In genomic region chr5:32174011-32174866, GRCh38 we compare ENCODE assay signal across 1 cellular context.
TF ChIP-seq lines count a peak whose summit lies in the region.

Gene GOLPH3, minus strand, starts transcription at chr5:32174319. Its CDS starts 285 bp downstream, at chr5:32174034.

TF ChIP-seq in K562, 482 proteins besides CTCF, POLR2A, EP300 and RAD21 (continued from another document and continues in another):
- TF ChIP-seq RERE (CRISPR knock-in tag; IDR thresholded peaks at IDR 0.05; ENCODE audit: borderline replicate concordance) (peak; percentile 78; the same call in 1 of the 2 replicates), ZNF431 (CRISPR knock-in tag; IDR thresholded peaks at IDR 0.05) (peak; percentile 88), ETS1 (conservative IDR thresholded peaks at IDR 0.05; ENCODE audit: control insufficient read depth, low read depth, low read length) (peak; percentile 89), FOXJ3 (CRISPR knock-in tag; IDR thresholded peaks at IDR 0.05) (no peak), SOX6 (IDR thresholded peaks at IDR 0.05) (peak; percentile 23; the same call in 1 of the 2 replicates), ZNF830 (CRISPR knock-in tag; IDR thresholded peaks at IDR 0.05) (0 out of 2 replicates have a peak, but pooled peaks have one; percentile 40), YY1 (IDR thresholded peaks at IDR 0.05; ENCODE audit: borderline replicate concordance in 1 of 3, control insufficient read depth in 1 of 3, extremely low read depth in 1 of 3, insufficient read depth in 3 of 3, insufficient read length in 1 of 3, insufficient replicate concordance in 2 of 3, low read depth in 1 of 3, low read length in 2 of 3) (peak; percentile 96 to 99 (median 98)), SUPT5H (IDR thresholded peaks at IDR 0.05) (peak; percentile 98), MAZ (CRISPR knock-in tag; conservative IDR thresholded peaks at IDR 0.05 in 1 of 2, IDR thresholded peaks at IDR 0.05 in 1 of 2) (peak; percentile 62 to 80), ARHGAP35 (IDR thresholded peaks at IDR 0.05; ENCODE audit: partially characterized antibody) (no peak), ZBTB5 (IDR thresholded peaks at IDR 0.05) (peak; percentile 59; the same call in 1 of the 2 replicates), ZNF668 (CRISPR knock-in tag; IDR thresholded peaks at IDR 0.05) (no peak), TRIM25 (IDR thresholded peaks at IDR 0.05; ENCODE audit: borderline replicate concordance) (0 out of 2 replicates have a peak, but pooled peaks have one; percentile 18), NR3C1 (CRISPR knock-in tag; IDR thresholded peaks at IDR 0.05) (0 out of 2 replicates have a peak, but pooled peaks have one; percentile 7), MAFF (IDR thresholded peaks at IDR 0.05; ENCODE audit: low read length) (no peak), ZNF277 (CRISPR knock-in tag; IDR thresholded peaks at IDR 0.05; ENCODE audit: borderline replicate concordance) (no peak), NKRF (IDR thresholded peaks at IDR 0.05; ENCODE audit: borderline replicate concordance) (peak; percentile 62; the same call in 1 of the 2 replicates), HNRNPL (IDR thresholded peaks at IDR 0.05; ENCODE audit: low read depth, low read length) (0 out of 2 replicates have a peak, but pooled peaks have one; percentile 63), SNIP1 (IDR thresholded peaks at IDR 0.05; ENCODE audit: low read depth) (peak; percentile 81), E2F3 (CRISPR knock-in tag; IDR thresholded peaks at IDR 0.05) (peak; percentile 85), MBD1 (CRISPR knock-in tag; IDR thresholded peaks at IDR 0.05) (no peak), SLC30A9 (CRISPR knock-in tag; IDR thresholded peaks at IDR 0.05) (no peak), CREB1 (IDR thresholded peaks at IDR 0.05) (peak; percentile 87), CREB1 (CRISPR knock-in tag; IDR thresholded peaks at IDR 0.05) (peak; percentile 92), SMAD1 (IDR thresholded peaks at IDR 0.05; ENCODE audit: low read depth, low read length, partially characterized antibody) (peak; percentile 80), BACH1 (tag; IDR thresholded peaks at IDR 0.05) (no peak; the same call in 1 of the 2 replicates), ZNF395 (CRISPR knock-in tag; IDR thresholded peaks at IDR 0.05) (peak; percentile 46; the same call in 1 of the 2 replicates), MAFK (IDR thresholded peaks at IDR 0.05; ENCODE audit: low read length) (no peak), FOXP1 (CRISPR knock-in tag; IDR thresholded peaks at IDR 0.05) (no peak; the same call in 1 of the 2 replicates), MTA1 (IDR thresholded peaks at IDR 0.05; ENCODE audit: borderline replicate concordance) (no peak), E2F4 (CRISPR knock-in tag; IDR thresholded peaks at IDR 0.05; ENCODE audit: low read depth) (peak; percentile 72), RFX1 (IDR thresholded peaks at IDR 0.05) (no peak)
